ENCODE assay signal across 3 cellular contexts in genomic region chr6:852216-852615, GRCh38.
DNase-seq lines count a peak whose midpoint lies in the region; ATAC-seq, FAIRE-seq and TF ChIP-seq lines count a peak whose summit lies in the region.
"Not testable (repeated sequence)": the region's sequence is repeated elsewhere in the genome, so short reads cannot be mapped to it uniquely, and the experiment has no call there.

No MANE protein-coding gene starts in this region.

- in situ Hi-C loops in K562 (cut with MboI), result not testable (repeated sequence)

- H3K4me3 ChIP-seq in HEK293 (ENCODE audit: low read depth, low read length); K562; neuronal stem cell (ENCODE audit: low read length in 2 of 2): not testable (repeated sequence)

- H3K4me1 ChIP-seq in HEK293 (ENCODE audit: control insufficient read depth, insufficient read depth, low read length); K562 (replicated peaks in 1 of 2; ENCODE audit: control insufficient read depth in 2 of 2, insufficient read depth in 2 of 2, low read length in 2 of 2); neuronal stem cell (ENCODE audit: control insufficient read depth in 2 of 2, insufficient read depth in 1 of 2, low read depth in 1 of 2, low read length in 2 of 2): not testable (repeated sequence)

- H2BK5ac ChIP-seq in neuronal stem cell (ENCODE audit: low read length), result not testable (repeated sequence)

- H3K27ac ChIP-seq in HEK293 (ENCODE audit: extremely low read depth, low read depth, low read length); K562 (ENCODE audit: extremely low read depth, low read depth, low read length); neuronal stem cell (replicated peaks; ENCODE audit: low read length): not testable (repeated sequence)

- not testable (repeated sequence) for H4K91ac ChIP-seq in neuronal stem cell (ENCODE audit: low read depth, low read length, poor library complexity)

- H2AFZ ChIP-seq in K562 (ENCODE audit: low read depth, low read length); neuronal stem cell (ENCODE audit: low read length): not testable (repeated sequence)

- BruUV-seq in K562 (replicated peaks; lab: Mats Ljungman, UMichigan), result not testable (repeated sequence)

- not testable (repeated sequence) for FAIRE-seq in K562 (lab: Jason Lieb, UNC)

- not testable (repeated sequence) for H3K18ac ChIP-seq in neuronal stem cell (ENCODE audit: low read length)

- TF ChIP-seq RAD21 in K562 (CRISPR knock-in tag; conservative IDR thresholded peaks at IDR 0.05 in 1 of 2, IDR thresholded peaks at IDR 0.05 in 1 of 2), result not testable (repeated sequence)

- H3K9ac ChIP-seq in K562 (ENCODE audit: insufficient read depth in 1 of 2, low read depth in 2 of 2, low read length in 2 of 2), result not testable (repeated sequence)
- H3K9ac ChIP-seq in neuronal stem cell (ENCODE audit: low read depth, low read length, poor library complexity), result peak overlapping the region; percentile 21

- not testable (repeated sequence) for H2AK5ac ChIP-seq in neuronal stem cell (ENCODE audit: low read depth, low read length)

- H3K79me1 ChIP-seq in neuronal stem cell (ENCODE audit: low read depth, low read length), result not testable (repeated sequence)

- WGBS in K562 (ENCODE audit: insufficient coverage, low coverage, missing lambda C conversion rate), result 26% methylated on average over 5 of the region's 5 CpGs
- no CpG with 5 or more reads among the region's 5 CpGs for WGBS in neuronal stem cell (ENCODE audit: extremely low coverage in 2 of 2, insufficient read length in 2 of 2, insufficient replicate concordance in 1 of 2), 2 donors

- H2BK15ac ChIP-seq in neuronal stem cell (ENCODE audit: low read length), result not testable (repeated sequence)

- H3K4ac ChIP-seq in neuronal stem cell (ENCODE audit: low read length), result not testable (repeated sequence)

- not testable (repeated sequence) for H4K8ac ChIP-seq in neuronal stem cell (ENCODE audit: low read depth, low read length)

- H4K20me1 ChIP-seq in K562 (replicated peaks; ENCODE audit: control insufficient read depth, insufficient read depth, low read length), result not testable (repeated sequence)

- H3K4me2 ChIP-seq in K562 (ENCODE audit: insufficient read depth, low read length); neuronal stem cell (ENCODE audit: insufficient read depth, low read length, poor library complexity, severe bottlenecking): not testable (repeated sequence)

- DNase-seq in K562 (ENCODE audit: extremely low read depth in 1 of 4, low spot score in 3 of 4); neuronal stem cell (ENCODE audit: low spot score): not testable (repeated sequence)

- TF ChIP-seq POLR2A in K562 (conservative IDR thresholded peaks at IDR 0.05), result not testable (repeated sequence)

- not testable (repeated sequence) for H3K14ac ChIP-seq in neuronal stem cell (ENCODE audit: low read length)

- CTCF ChIA-PET in HEK293 (lab: Yijun Ruan, JAX); K562 (lab: Yijun Ruan, JAX; ENCODE audit: low intra/inter-chr PET ratio): not testable (repeated sequence)

- TF ChIP-seq CTCF in HEK293 (tag by site-specific recombination; IDR thresholded peaks at IDR 0.05); K562 (IDR thresholded peaks at IDR 0.05 in 2 of 3, conservative IDR thresholded peaks at IDR 0.05 in 1 of 3; ENCODE audit: insufficient read depth in 2 of 3, low read depth in 1 of 3, low read length in 3 of 3): not testable (repeated sequence)

- ATAC-seq in K562, result not testable (repeated sequence)

- not testable (repeated sequence) for H3K27me3 ChIP-seq in K562 (ENCODE audit: control insufficient read depth in 2 of 2, insufficient read depth in 2 of 2, low read length in 2 of 2); neuronal stem cell (ENCODE audit: control insufficient read depth in 3 of 3, insufficient read depth in 3 of 3, low read depth in 1 of 3, low read length in 3 of 3)

- H3K36me3 ChIP-seq in HEK293 (ENCODE audit: control insufficient read depth in 2 of 2, insufficient read depth in 1 of 2, low read length in 2 of 2); K562 (ENCODE audit: control insufficient read depth, insufficient read depth, low read length); neuronal stem cell (replicated peaks in 1 of 2; ENCODE audit: control insufficient read depth in 2 of 2, insufficient read depth in 2 of 2, low read length in 2 of 2): not testable (repeated sequence)

- not testable (repeated sequence) for H2BK12ac ChIP-seq in neuronal stem cell (ENCODE audit: low read length)

- intact Hi-C loops in K562 (cut with micrococcal nuclease), result not testable (repeated sequence)

- H3K9me3 ChIP-seq in HEK293 (ENCODE audit: control insufficient read depth, insufficient read depth, low read depth, low read length); K562 (replicated peaks; ENCODE audit: control insufficient read depth, insufficient read depth, low read depth, low read length); neuronal stem cell (replicated peaks in 1 of 2; ENCODE audit: control insufficient read depth in 2 of 2, insufficient read depth in 1 of 2, low read depth in 1 of 2, low read length in 2 of 2): not testable (repeated sequence)

- TF ChIP-seq EP300 in K562 (IDR thresholded peaks at IDR 0.05; ENCODE audit: low read length), result not testable (repeated sequence)

- not testable (repeated sequence) for H3K9me1 ChIP-seq in K562 (ENCODE audit: control insufficient read depth, insufficient read depth, low read length)

- H3K23ac ChIP-seq in neuronal stem cell (ENCODE audit: low read depth, low read length, poor library complexity), result not testable (repeated sequence)

- H3K79me2 ChIP-seq in K562 (ENCODE audit: control insufficient read depth, insufficient read depth, low read length), result not testable (repeated sequence)

- POLR2A ChIA-PET in HEK293 (lab: Yijun Ruan, JAX); K562 (lab: Yijun Ruan, JAX): not testable (repeated sequence)

- not testable (repeated sequence) for H2BK120ac ChIP-seq in neuronal stem cell (ENCODE audit: low read depth, low read length)

TF ChIP-seq in HEK293, 187 proteins besides CTCF, POLR2A, EP300 and RAD21:
- TF ChIP-seq ZNF146 (tag by site-specific recombination; IDR thresholded peaks at IDR 0.05) (peak; percentile 97), ZNF580 (tag by site-specific recombination; IDR thresholded peaks at IDR 0.05) (peak; percentile 49; the same call in 1 of the 2 replicates)

TF ChIP-seq in K562, 482 proteins besides CTCF, POLR2A, EP300 and RAD21:
- TF ChIP-seq ZNF146 (CRISPR knock-in tag; IDR thresholded peaks at IDR 0.05; ENCODE audit: unreplicated experiment), result peak; percentile 91
